Comparison of ENCODE assay signal across 8 cellular contexts in the genomic region with DNA sequence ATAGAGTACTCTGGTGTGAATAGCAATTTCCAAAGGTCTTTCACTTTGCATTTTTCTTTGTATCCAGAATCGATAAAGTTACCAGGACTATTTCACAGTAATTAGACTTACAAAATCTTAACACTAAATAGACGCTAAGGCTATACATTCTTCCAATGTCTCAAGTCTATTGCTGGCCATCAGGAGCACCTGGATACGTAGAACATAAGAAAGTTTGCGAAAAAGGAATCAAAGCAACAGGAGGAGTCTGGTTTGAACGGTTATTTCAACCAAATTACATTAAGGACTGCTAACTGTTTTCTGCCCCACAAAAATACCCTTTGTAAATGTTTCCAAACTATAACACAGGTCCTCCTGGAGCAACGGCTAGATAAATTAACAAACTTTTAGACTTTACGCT. TPM values are rescaled to one million over a fixed set of nuclear protein-coding genes. Genes with fewer than 3 reads are reported as not detected.
DNase-seq lines count a peak whose midpoint lies in the region; ATAC-seq, FAIRE-seq and TF ChIP-seq lines count a peak whose summit lies in the region.

No MANE protein-coding gene starts in this region.

- TF ChIP-seq CTCF in Caco-2 (IDR thresholded peaks at IDR 0.05; ENCODE audit: insufficient read depth in 1 of 2, low read depth in 1 of 2, low read length in 1 of 2, severe bottlenecking in 1 of 2, unreplicated experiment in 1 of 2) (no peak), NB4 (IDR thresholded peaks at IDR 0.05; ENCODE audit: low read depth, low read length) (no peak), dorsolateral prefrontal cortex (IDR thresholded peaks at IDR 0.05 in 54 of 56, conservative IDR thresholded peaks at IDR 0.05 in 2 of 56; ENCODE audit: low read depth in 1 of 56, partially characterized antibody in 56 of 56) (no peak), neutrophil (IDR thresholded peaks at IDR 0.05) (no peak), D721Med (IDR thresholded peaks at IDR 0.05; ENCODE audit: insufficient read depth, missing control alignments) (no peak)

- no peaks in the 10 kb centered on the region for H3K4me1 Mint-ChIP-seq in Caco-2 (ENCODE audit: low read depth, unreplicated experiment)

- DNase-seq in Caco-2 (no peak), NB4 (ENCODE audit: low read depth) (peak; percentile 26), dorsolateral prefrontal cortex (no peak), GDM1 (lab: John Stamatoyannopoulos, UW) (no peak), D721Med (ENCODE audit: insufficient read length, low spot score) (no peak), DMS114 treated with DMSO at 0.1 percent for 48 hours (lab: John Stamatoyannopoulos, UW; ENCODE audit: unreplicated experiment) (no peak)

- H3K27me3 Mint-ChIP-seq in Caco-2 (ENCODE audit: insufficient read depth, unreplicated experiment): no peaks in the 10 kb centered on the region

- H3K4me1 ChIP-seq in Caco-2 (peaks cover 22% of the 10 kb centered on the region), neutrophil (ENCODE audit: control insufficient read depth in 1 of 2, insufficient read depth in 1 of 2, low read depth in 1 of 2, low read length in 1 of 2) (peaks cover 25 to 34% of the 10 kb centered on the region in 2 experiments)

- H3K9me3 Mint-ChIP-seq in Caco-2 (ENCODE audit: unreplicated experiment): no peaks in the 10 kb centered on the region

- no peaks in the 10 kb centered on the region for H3K36me3 ChIP-seq in Caco-2 (ENCODE audit: control insufficient read depth, insufficient read depth, low read length)
- H3K36me3 ChIP-seq in neutrophil: peaks cover 9% of the 10 kb centered on the region

- POLR2A ChIA-PET in Caco-2 (lab: Charles Lee): interaction anchor here (0.6 to 1.7 kb wide), 5 partner anchors 10 to 53 kb away, joined by 3 to 22 read pairs (median 9); partner anchors contain the start of gene NFE2L2

- H3K27ac Mint-ChIP-seq in Caco-2 (ENCODE audit: unreplicated experiment): peak overlapping the region; percentile 99

- H3K36me3 Mint-ChIP-seq in Caco-2 (ENCODE audit: insufficient read depth, unreplicated experiment): peaks cover 49% of the 10 kb centered on the region

- no peak for TF ChIP-seq POLR2A in NB4 (IDR thresholded peaks at IDR 0.05; ENCODE audit: extremely low read depth, insufficient read length)

- H3K27ac ChIP-seq in dorsolateral prefrontal cortex (peak overlapping the region; percentile 92 to 100 (median 99)), neutrophil (peak overlapping the region; percentile 95)

- no peak for FAIRE-seq in D721Med (lab: Jason Lieb, UNC)

- H3K4me3 ChIP-seq in Caco-2 (ENCODE audit: low read depth, low read length) (peak overlapping the region; percentile 72), NB4 (ENCODE audit: low read depth, low read length) (peak overlapping the region; percentile 87), dorsolateral prefrontal cortex (peak overlapping the region in 58 of 59 donors; percentile 4 to 95 (median 86)), neutrophil (ENCODE audit: low read depth in 1 of 2, low read length in 1 of 2) (peak overlapping the region in 1 of 2 experiments; percentile 94)

- BruUV-seq in Caco-2 (replicated peaks; lab: Mats Ljungman, UMichigan): no TSS peak

- no peak for ATAC-seq in HG03196 (IDR thresholded peaks at IDR 0.05; ENCODE audit: unreplicated experiment)

- intact Hi-C loops in Caco-2 (cut with micrococcal nuclease; ENCODE audit: unreplicated experiment): no loop called here
- intact Hi-C loops in dorsolateral prefrontal cortex (cut with DNase I): loop anchor here in 1 of 2 donors (5.0 kb wide), 1 partner anchor 121 kb away; no protein-coding TSS in a partner anchor

- CTCF ChIA-PET in Caco-2 (lab: Charles Lee): interaction anchor here (0.7 to 1.4 kb wide), 2 partner anchors 10 to 46 kb away, joined by 4 read pairs; no protein-coding TSS in a partner anchor

- H3K9me3 ChIP-seq in Caco-2: no peaks in the 10 kb centered on the region
- H3K9me3 ChIP-seq in neutrophil: no peaks in the 10 kb centered on the region

- H3K4me3 Mint-ChIP-seq in Caco-2 (ENCODE audit: unreplicated experiment): peak overlapping the region; percentile 87

- no peaks in the 10 kb centered on the region for H3K27me3 ChIP-seq in Caco-2 (replicated peaks; ENCODE audit: control insufficient read depth, insufficient read depth, low read length)
- no peaks in the 10 kb centered on the region for H3K27me3 ChIP-seq in dorsolateral prefrontal cortex
- H3K27me3 ChIP-seq in neutrophil: no peaks in the 10 kb centered on the region

RNA-seq across cellular contexts. Expression of gene HNRNPA3, which starts 1.4 kb away (rescaled TPM):
- total RNA-seq in Caco-2 (2022): 322 and 332 TPM in 2 replicates
- total RNA-seq in dorsolateral prefrontal cortex: 100 to 1,000 TPM; 105 to 187 (median 137) TPM

RNA-seq across cellular contexts. Expression of gene NFE2L2, which starts 53.4 kb away (rescaled TPM):
- total RNA-seq in Caco-2 (2022): 75.7 and 80.5 TPM in 2 replicates
- total RNA-seq in dorsolateral prefrontal cortex: 100 to 1,000 TPM in 7 of 120 experiments, 10 to 100 TPM in 113; 41.4 to 116 (median 63.8) TPM
